Comparison of ENCODE assay signal across 26 cellular contexts in the genomic region with DNA sequence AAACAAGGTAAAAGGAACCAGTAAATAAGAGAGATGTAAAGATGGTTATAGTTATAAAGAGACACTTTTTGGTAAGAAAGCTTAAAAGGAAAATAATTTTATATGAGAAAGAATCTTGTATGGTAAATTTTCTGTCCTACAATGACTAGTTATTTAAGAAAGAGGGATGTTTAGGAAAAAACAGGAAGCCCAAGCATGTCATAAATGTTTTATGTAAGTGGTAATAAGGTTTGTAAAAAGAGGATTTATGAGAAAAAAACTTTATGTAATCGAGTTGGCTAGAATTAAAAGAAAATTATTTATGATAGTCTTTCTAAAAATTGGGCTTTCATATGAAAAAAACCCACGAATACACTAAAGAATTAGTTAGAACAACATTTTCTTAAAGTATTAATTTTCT. TPM values are rescaled to one million over a fixed set of nuclear protein-coding genes. Genes with fewer than 3 reads are reported as not detected.
"Had no signal": no experiment of that assay in that cellular context is flagged by ENCODE, and none has a peak within 500 bp of the region (broad histone marks: within the 10 kb centered on the region; RNA-seq: fewer than 3 reads in every experiment).

No MANE protein-coding gene starts in this region.

- H3K27ac ChIP-seq: adrenal gland, breast epithelium, Peyer's patch had no signal

- H3K4me1 ChIP-seq: breast epithelium, Peyer's patch had no signal

- H3K27ac Mint-ChIP-seq: activated CD8-positive, alpha-beta T cell treated with anti-CD3 and anti-CD28 coated beads for 36 hours; activated naive CD8-positive, alpha-beta T cell treated with anti-CD3 and anti-CD28 coated beads, Interleukin-2, amount 10 ng/mL, durations not matched to agents 7 days and 5 days; T-helper 1 cell treated with Interleukin-12 subunit alpha and Interleukin-12 subunit beta and Interleukin-4 antibody, amounts not matched to agents 30 μg/mL and 1 μg/mL, for 36 hours had no signal

- DNase-seq: activated CD4-positive, alpha-beta T cell treated with anti-CD3 and anti-CD28 coated beads for 4 hours; activated CD8-positive, alpha-beta memory T cell treated with anti-CD3 and anti-CD28 coated beads, Interleukin-2, amount 50 U/mL, for 48 hours; activated CD8-positive, alpha-beta T cell treated with anti-CD3 and anti-CD28 coated beads for 36 hours; activated naive CD4-positive, alpha-beta T cell treated with anti-CD3 and anti-CD28 coated beads, Interleukin-2, amount 50 U/mL, for 16 hours; activated naive CD8-positive, alpha-beta T cell treated with anti-CD3 and anti-CD28 coated beads, Interleukin-2, amount 10 ng/mL, durations not matched to agents 7 days and 5 days; activated T-cell treated with anti-CD3 and anti-CD28 coated beads, Interleukin-2, amount 50 U/mL, for 1 hour; adrenal gland; aorta; caudate nucleus; NCI-H1092; NCI-H1417; NCI-H1930; NCI-H2107; NCI-H2171 treated with DMSO at 0.1 percent for 48 hours; NCI-H226; NCI-H526; NCI-H774; Peyer's patch; SHP77 treated with DMSO at 0.1 percent for 48 hours had no signal

- H3K4me1 Mint-ChIP-seq: activated naive CD8-positive, alpha-beta T cell treated with anti-CD3 and anti-CD28 coated beads, Interleukin-2, amount 10 ng/mL, durations not matched to agents 7 days and 5 days had no signal

- H3K4me3 ChIP-seq: adrenal gland, breast epithelium, Peyer's patch had no signal

- ATAC-seq: activated CD4-positive, CD25-positive, alpha-beta regulatory T cell treated with anti-CD3 and anti-CD28 coated beads, Interleukin-2, amount 50 U/mL, for 24 hours; activated CD8-positive, alpha-beta T cell treated with anti-CD3 and anti-CD28 coated beads for 36 hours had no signal

- H3K36me3 ChIP-seq: adrenal gland, breast epithelium, Peyer's patch had no signal

- H3K36me3 Mint-ChIP-seq: activated naive CD8-positive, alpha-beta T cell treated with anti-CD3 and anti-CD28 coated beads, Interleukin-2, amount 10 ng/mL, durations not matched to agents 7 days and 5 days had no signal

- H3K27me3 ChIP-seq: adrenal gland, breast epithelium, Peyer's patch had no signal

- H3K4me3 Mint-ChIP-seq: activated CD8-positive, alpha-beta T cell treated with anti-CD3 and anti-CD28 coated beads for 36 hours; activated naive CD8-positive, alpha-beta T cell treated with anti-CD3 and anti-CD28 coated beads, Interleukin-2, amount 10 ng/mL, durations not matched to agents 7 days and 5 days; T-helper 1 cell treated with Interleukin-12 subunit alpha and Interleukin-12 subunit beta and Interleukin-4 antibody, amounts not matched to agents 30 μg/mL and 1 μg/mL, for 36 hours had no signal

RNA-seq across cellular contexts. Expression of gene AKR1D1, which starts 40.1 kb away (rescaled TPM):
- total RNA-seq: activated CD8-positive, alpha-beta T cell treated with anti-CD3 and anti-CD28 coated beads for 36 hours; activated naive CD8-positive, alpha-beta T cell treated with anti-CD3 and anti-CD28 coated beads, Interleukin-2, amount 10 ng/mL, durations not matched to agents 7 days and 5 days; aorta; cerebellum; M059J; NCI-H460; OCI-LY7; Peyer's patch had no signal
- polyA plus RNA-seq: aorta had no signal
